In the genomic region with DNA sequence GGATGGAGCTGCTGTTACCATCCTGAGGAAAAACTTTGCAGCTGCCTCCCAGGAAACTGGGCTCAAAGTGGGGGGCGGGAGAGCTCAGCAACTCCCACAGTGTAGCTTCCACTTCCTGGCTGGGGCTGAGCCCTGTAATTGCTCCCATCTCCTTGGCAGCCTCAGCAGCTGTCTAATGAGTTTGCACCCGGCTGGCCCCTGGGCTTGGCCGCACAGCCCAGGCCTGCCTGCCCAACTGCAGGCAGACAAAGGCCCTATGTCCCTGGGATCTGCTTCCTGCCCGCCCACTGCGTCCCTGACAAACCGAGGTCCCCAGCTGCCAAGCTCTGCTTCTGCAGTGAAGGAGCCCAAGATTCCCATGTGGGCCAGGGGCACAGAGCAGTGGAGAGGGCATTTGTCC, we compare ENCODE assay signal across 13 cellular contexts. TPM values are rescaled to one million over a fixed set of nuclear protein-coding genes. Genes with fewer than 3 reads are reported as not detected.
DNase-seq lines count a peak whose midpoint lies in the region; ATAC-seq and TF ChIP-seq lines count a peak whose summit lies in the region.
"Had no signal": no experiment of that assay in that cellular context is flagged by ENCODE, and none has a peak within 500 bp of the region (broad histone marks: within the 10 kb centered on the region; RNA-seq: fewer than 3 reads in every experiment).

No MANE protein-coding gene starts in this region.

- H3K4me1 Mint-ChIP-seq in Calu3 (ENCODE audit: low read depth, unreplicated experiment), result no peaks in the 10 kb centered on the region
- peaks cover 49% of the 10 kb centered on the region for H3K4me1 Mint-ChIP-seq in mesothelial cell of epicardium
- H3K4me1 Mint-ChIP-seq: activated B cell treated with CpG ODN at 0.5 μM for 24 hours had no signal

- no peaks in the 10 kb centered on the region for H3K9me3 ChIP-seq in Panc1 (ENCODE audit: control insufficient read depth, insufficient read depth, low read depth, low read length)
- H3K9me3 ChIP-seq: right lobe of liver had no signal

- no peak overlapping the region for H3K27ac Mint-ChIP-seq in Calu3 (ENCODE audit: unreplicated experiment)
- no peak overlapping the region for H3K27ac Mint-ChIP-seq in mesothelial cell of epicardium
- H3K27ac Mint-ChIP-seq: activated B cell treated with CpG ODN at 0.5 μM for 24 hours had no signal

- H3K4me3 Mint-ChIP-seq in Calu3 (ENCODE audit: low read depth, unreplicated experiment) (no peak overlapping the region), mesothelial cell of epicardium (no peak overlapping the region)
- H3K4me3 Mint-ChIP-seq: activated B cell treated with CpG ODN at 0.5 μM for 24 hours had no signal

- H3K9me3 Mint-ChIP-seq in Calu3 (ENCODE audit: low read depth, unreplicated experiment) (no peaks in the 10 kb centered on the region), mesothelial cell of epicardium (no peaks in the 10 kb centered on the region)
- H3K9me3 Mint-ChIP-seq: activated B cell treated with CpG ODN at 0.5 μM for 24 hours had no signal

- no peaks in the 10 kb centered on the region for H3K4me1 ChIP-seq in Panc1 (ENCODE audit: control insufficient read depth, insufficient read depth, low read length)
- H3K4me1 ChIP-seq: right lobe of liver had no signal

- no peak overlapping the region for H3K27ac ChIP-seq in Panc1 (ENCODE audit: low read length)
- H3K27ac ChIP-seq: right lobe of liver had no signal

- H3K27me3 Mint-ChIP-seq in Calu3 (ENCODE audit: unreplicated experiment) (peaks cover 32% of the 10 kb centered on the region), mesothelial cell of epicardium (ENCODE audit: low read depth) (no peaks in the 10 kb centered on the region)

- in situ Hi-C loops in Panc1 (cut with HindIII; ENCODE audit: low pct_unique_long_range_greater_than_20kb, low sequenced_read_pairs), result no loop called here

- no peak overlapping the region for H3K4me3 ChIP-seq in Panc1 (ENCODE audit: low read depth in 2 of 2, low read length in 2 of 2)
- H3K4me3 ChIP-seq: right lobe of liver had no signal

- TF ChIP-seq CTCF in Calu3 (IDR thresholded peaks at IDR 0.05; ENCODE audit: unreplicated experiment) (no peak), Panc1 (IDR thresholded peaks at IDR 0.05) (no peak), mesothelial cell of epicardium (IDR thresholded peaks at IDR 0.05; ENCODE audit: unreplicated experiment) (no peak)

- POLR2A ChIA-PET in Panc1 (lab: Charles Lee), result no interaction called here

- peak; percentile 63 for DNase-seq in Calu3
- no peak for DNase-seq in Panc1 (ENCODE audit: low read depth, low spot score)
- peak; percentile 76 for DNase-seq in Right ventricle myocardium superior
- DNase-seq in occipital lobe (lab: John Stamatoyannopoulos, UW), result peak; percentile 69
- no peak for DNase-seq in cerebellar nuclear complex (lab: John Stamatoyannopoulos, UW)
- DNase-seq in amniotic stem cell (lab: John Stamatoyannopoulos, UW), result no peak
- no peak for DNase-seq in mesothelial cell of epicardium (ENCODE audit: low spot score in 2 of 2, unreplicated experiment in 2 of 2)
- no peak for DNase-seq in effector CD4-positive, alpha-beta T cell
- DNase-seq: activated B cell treated with CpG ODN at 0.5 μM for 24 hours; activated T-cell treated with anti-CD3 and anti-CD28 coated beads, Interleukin-2, amount 50 U/mL, for 1 hour; kidney glomerular epithelial cell; NCI-H2029; right lobe of liver had no signal

- no peaks in the 10 kb centered on the region for H3K36me3 ChIP-seq in Panc1 (ENCODE audit: control insufficient read depth, insufficient read depth, low read length)
- H3K36me3 ChIP-seq: right lobe of liver had no signal

- intact Hi-C loops in Calu3 (cut with micrococcal nuclease; ENCODE audit: unreplicated experiment), result no loop called here
- intact Hi-C loops in Panc1 (cut with micrococcal nuclease; ENCODE audit: unreplicated experiment), result no loop called here
- intact Hi-C loops in Right ventricle myocardium superior (cut with DNase I), result no loop called here

- H3K36me3 Mint-ChIP-seq in Calu3 (ENCODE audit: insufficient read depth, unreplicated experiment), result no peaks in the 10 kb centered on the region
- no peaks in the 10 kb centered on the region for H3K36me3 Mint-ChIP-seq in mesothelial cell of epicardium

- CTCF ChIA-PET in Calu3 (lab: Charles Lee), result interaction anchor here (0.6 to 1.5 kb wide), 4 partner anchors 13 to 531 kb away, joined by 3 to 7 read pairs (median 4); partner anchors contain the start of gene EDN2
- CTCF ChIA-PET in Panc1 (lab: Charles Lee), result no interaction called here

- BruUV-seq in Calu3 (replicated peaks; lab: Mats Ljungman, UMichigan) (no TSS peak), Panc1 (replicated peaks; lab: Mats Ljungman, UMichigan) (no TSS peak)

- no peaks in the 10 kb centered on the region for H3K27me3 ChIP-seq in Panc1 (ENCODE audit: control insufficient read depth, insufficient read depth, low read length)
- H3K27me3 ChIP-seq: right lobe of liver had no signal

- ATAC-seq in Panc1 (peak; percentile 43; the same call in 1 of the 2 replicates), Right ventricle myocardium superior (ENCODE audit: poor library complexity) (peak; percentile 35)

RNA-seq across cellular contexts. Expression of gene EDN2, which starts 30.1 kb away (rescaled TPM):
- total RNA-seq in Calu3 (2022) (0.28 TPM in 1 of 2 replicates, not detected in the other), Panc1 (2021; ENCODE audit: unreplicated experiment) (not detected), Right ventricle myocardium superior (0.27 TPM), occipital lobe (not detected), mesothelial cell of epicardium (2.7 to 4.1 TPM (median 3.5 TPM) in 3 replicates)
- polyA plus RNA-seq in Panc1 (2012; ENCODE audit: insufficient read length), result 0.24 TPM
- total RNA-seq: activated B cell treated with CpG ODN at 0.5 μM for 24 hours had no signal

Comparison
In these comparisons a context has a peak if more than half of its experiments do, and no peak if none do; other contexts are left out.
1. DNase-seq: peak in Calu3 (single experiment), Right ventricle myocardium superior (single experiment) and occipital lobe (single experiment); none in Panc1 (single experiment), cerebellar nuclear complex (0 of 2), amniotic stem cell (single experiment), mesothelial cell of epicardium (0 of 2) and effector CD4-positive, alpha-beta T cell (single experiment).